ENCODE assay signal across 14 cellular contexts in genomic region chr5:91059409-91059808, GRCh38.
DNase-seq lines count a peak whose midpoint lies in the region; ATAC-seq and TF ChIP-seq lines count a peak whose summit lies in the region.
"Had no signal": no experiment of that assay in that cellular context is flagged by ENCODE, and none has a peak within 500 bp of the region (broad histone marks: within the 10 kb centered on the region; RNA-seq: fewer than 3 reads in every experiment).

No MANE protein-coding gene starts in this region.

- no peaks in the 10 kb centered on the region for H3K4me1 ChIP-seq in prostate gland (replicated peaks)

- H3K4me3 Mint-ChIP-seq in natural killer cell = no peak overlapping the region

- no peaks in the 10 kb centered on the region for H3K27me3 ChIP-seq in prostate gland (replicated peaks; ENCODE audit: insufficient read depth)

- no peaks in the 10 kb centered on the region for H3K9me3 Mint-ChIP-seq in natural killer cell

- H3K36me3 Mint-ChIP-seq in natural killer cell = no peaks in the 10 kb centered on the region

- peak; percentile 32 for DNase-seq in DMS53 (lab: John Stamatoyannopoulos, UW)
- no peak for DNase-seq in DMS53 treated with DMSO at 0.1 percent for 48 hours (lab: John Stamatoyannopoulos, UW; ENCODE audit: unreplicated experiment)
- DNase-seq in natural killer cell = no peak
- DNase-seq in RKO (ENCODE audit: low spot score) = no peak
- DNase-seq in stimulated activated naive CD4-positive, alpha-beta T cell treated with Interleukin-2 at 50 U/mL for 16 hours (lab: John Stamatoyannopoulos, UW) = no peak
- DNase-seq in prostate gland (ENCODE audit: low spot score) = no peak
- DNase-seq: activated CD8-positive, alpha-beta memory T cell treated with anti-CD3 and anti-CD28 coated beads for 24 hours; hypothalamus; NCI-H1930 had no signal

- TF ChIP-seq CTCF in natural killer cell (IDR thresholded peaks at IDR 0.05) = no peak
- no peak for TF ChIP-seq CTCF in prostate gland (IDR thresholded peaks at IDR 0.05)

- no peak overlapping the region for H3K27ac Mint-ChIP-seq in natural killer cell

- 76% methylated on average over 1 of the region's 1 CpG for WGBS in prostate gland

- peak; percentile 82 for ATAC-seq in GM21825 (IDR thresholded peaks at IDR 0.05; ENCODE audit: unreplicated experiment)
- ATAC-seq in HG03439 (IDR thresholded peaks at IDR 0.05; ENCODE audit: unreplicated experiment) = peak; percentile 94
- ATAC-seq in natural killer cell = peak; percentile 42 to 53 (median 46)

- no peak overlapping the region for H3K4me3 ChIP-seq in prostate gland
- H3K4me3 ChIP-seq: SK-N-MC, thoracic aorta had no signal

- TF ChIP-seq POLR2A in prostate gland (IDR thresholded peaks at IDR 0.05) = no peak

- peaks cover 5 to 30% of the 10 kb centered on the region in 2 donors for H3K27me3 Mint-ChIP-seq in natural killer cell (ENCODE audit: low read depth in 2 of 2)

- no peaks in the 10 kb centered on the region for H3K36me3 ChIP-seq in prostate gland
- H3K36me3 ChIP-seq: thoracic aorta had no signal

- intact Hi-C loops in natural killer cell (cut with micrococcal nuclease) = no loop called here
- intact Hi-C loops in prostate gland (cut with DNase I) = no loop called here

- H3K4me1 Mint-ChIP-seq in natural killer cell = peaks cover 0 to 6% of the 10 kb centered on the region in 2 donors

- no peaks in the 10 kb centered on the region for H3K9me3 ChIP-seq in prostate gland
- H3K9me3 ChIP-seq: thoracic aorta had no signal

- H3K27ac ChIP-seq in prostate gland = no peak overlapping the region
- H3K27ac ChIP-seq: 22Rv1, SK-N-MC, thoracic aorta had no signal
